ENCODE assay signal across 23 cellular contexts in the genomic region with DNA sequence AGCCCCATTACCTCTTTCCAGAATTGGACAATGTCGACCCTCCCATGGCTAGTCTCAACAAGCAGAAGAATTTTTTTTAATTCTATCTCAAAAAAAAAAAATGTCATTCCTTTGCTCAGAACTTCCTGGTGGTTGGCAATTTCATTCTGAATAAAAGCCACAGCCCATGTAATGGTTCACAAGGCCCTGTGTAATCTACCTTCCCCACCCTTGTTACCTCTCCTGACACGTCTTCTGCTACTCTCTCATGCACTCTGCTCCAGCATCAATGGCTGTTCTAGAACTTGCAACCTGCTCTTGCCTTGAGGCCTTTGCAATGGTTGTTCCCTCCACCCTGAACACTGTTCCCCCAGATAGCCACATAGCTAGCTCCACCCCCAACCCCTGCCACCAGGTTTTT. TPM values are rescaled to one million over a fixed set of nuclear protein-coding genes. Genes with fewer than 3 reads are reported as not detected.
DNase-seq lines count a peak whose midpoint lies in the region; ATAC-seq, FAIRE-seq and TF ChIP-seq lines count a peak whose summit lies in the region.
"Had no signal": no experiment of that assay in that cellular context is flagged by ENCODE, and none has a peak within 500 bp of the region (broad histone marks: within the 10 kb centered on the region; RNA-seq: fewer than 3 reads in every experiment).

No MANE protein-coding gene starts in this region.

- no peak overlapping the region for H2AFZ ChIP-seq in astrocyte (ENCODE audit: low read depth, low read length)
- H2AFZ ChIP-seq: GM23248, hepatocyte had no signal

- no peak overlapping the region for H3K4me2 ChIP-seq in astrocyte (ENCODE audit: low read length)
- H3K4me2 ChIP-seq: hepatocyte had no signal

- H3K4me3 ChIP-seq in cardiac muscle cell = no peak overlapping the region
- H3K4me3 ChIP-seq in astrocyte (ENCODE audit: insufficient read depth, low read depth, low read length) = no peak overlapping the region
- H3K4me3 ChIP-seq: GM23248, hepatocyte, K562, tibial artery had no signal

- H3K9me3 ChIP-seq in cardiac muscle cell (ENCODE audit: low read depth) (no peaks in the 10 kb centered on the region), astrocyte (ENCODE audit: insufficient read depth, low read depth, low read length) (no peaks in the 10 kb centered on the region)
- H3K9me3 ChIP-seq: tibial artery had no signal

- H3K4me1 ChIP-seq in cardiac muscle cell (ENCODE audit: low read depth) (peaks cover 29% of the 10 kb centered on the region), astrocyte (ENCODE audit: insufficient read depth, low read length) (peaks cover 48% of the 10 kb centered on the region)

- H3K9ac ChIP-seq in astrocyte (ENCODE audit: low read length) = no peak overlapping the region
- H3K9ac ChIP-seq: GM23248 had no signal

- peak overlapping the region; percentile 100 for H3K27ac Mint-ChIP-seq in astrocyte (ENCODE audit: unreplicated experiment)
- H3K27ac Mint-ChIP-seq in naive B cell = peak overlapping the region in 4 of 6 donors; percentile 75 to 96 (median 86)
- H3K27ac Mint-ChIP-seq: activated T-helper 2 cell treated with anti-CD3 and anti-CD28 coated beads, Interferon-gamma antibody, Interleukin-2, Interleukin-4, amounts not matched to agents 10 μg/mL and 5 μg/mL and 100 μg/mL, durations not matched to agents 14 hours and 24 hours and 36 hours had no signal

- H3K27ac ChIP-seq in cardiac muscle cell (peak overlapping the region; percentile 12), astrocyte (ENCODE audit: low read depth, low read length) (no peak overlapping the region)
- H3K27ac ChIP-seq: GM23248, tibial artery had no signal

- ATAC-seq in Right ventricle myocardium superior (ENCODE audit: poor library complexity) (no peak), naive B cell (ENCODE audit: low read depth in 2 of 2) (no peak), HG03280 (IDR thresholded peaks at IDR 0.05; ENCODE audit: unreplicated experiment) (no peak)
- ATAC-seq: effector memory CD8-positive, alpha-beta T cell; K562; right cardiac atrium had no signal

- intact Hi-C loops in Right ventricle myocardium superior (cut with DNase I) = no loop called here

- H3K9me3 Mint-ChIP-seq in astrocyte (ENCODE audit: unreplicated experiment) (no peaks in the 10 kb centered on the region), naive B cell (peaks cover 0 to 2% (median 0%) of the 10 kb centered on the region in 7 donors)
- H3K9me3 Mint-ChIP-seq: activated T-helper 2 cell treated with anti-CD3 and anti-CD28 coated beads, Interferon-gamma antibody, Interleukin-2, Interleukin-4, amounts not matched to agents 10 μg/mL and 5 μg/mL and 100 μg/mL, durations not matched to agents 14 hours and 24 hours and 36 hours; effector memory CD8-positive, alpha-beta T cell; memory B cell had no signal

- H3K36me3 Mint-ChIP-seq in astrocyte (ENCODE audit: low read depth, unreplicated experiment) = no peaks in the 10 kb centered on the region
- H3K36me3 Mint-ChIP-seq in naive B cell = peaks cover 0 to 2% of the 10 kb centered on the region in 2 donors
- H3K36me3 Mint-ChIP-seq: memory B cell had no signal

- FAIRE-seq in astrocyte (lab: Jason Lieb, UNC) = no peak
- FAIRE-seq: K562 had no signal

- H3K27me3 ChIP-seq in cardiac muscle cell (no peaks in the 10 kb centered on the region), astrocyte (ENCODE audit: insufficient read depth, low read length) (no peaks in the 10 kb centered on the region)
- H3K27me3 ChIP-seq: hepatocyte, tibial artery had no signal

- DNase-seq in cardiac muscle cell (ENCODE audit: low read depth in 1 of 2, low spot score in 1 of 2) (no peak), Right ventricle myocardium superior (no peak), astrocyte (ENCODE audit: low read depth) (no peak), naive B cell (no peak), inferior parietal cortex (ENCODE audit: extremely low spot score) (no peak)
- DNase-seq in stimulated activated CD4-positive, alpha-beta T cell treated with anti-CD3 and anti-CD28 coated beads, Interleukin-2, amount 100 ng/mL, for 24 hours = no peak
- no peak for DNase-seq in activated CD4-positive, alpha-beta T cell treated with anti-CD3 and anti-CD28 coated beads for 4 hours
- DNase-seq: activated CD4-positive, CD25-positive, alpha-beta regulatory T cell; effector memory CD8-positive, alpha-beta T cell; GM23248; kidney glomerular epithelial cell; NCI-H2029 treated with DMSO at 0.1 percent for 48 hours; NCI-H510A treated with DMSO at 0.1 percent for 48 hours; occipital lobe; right cardiac atrium; SIG-M5; stimulated activated CD4-positive, alpha-beta T cell treated with anti-CD3 and anti-CD28 coated beads, Interleukin-15, amount 100 ng/mL, for 24 hours; tibial artery had no signal

- H3K4me3 Mint-ChIP-seq in astrocyte (ENCODE audit: unreplicated experiment) = no peak overlapping the region
- peak overlapping the region in 5 of 8 donors; percentile 5 to 67 (median 35) for H3K4me3 Mint-ChIP-seq in naive B cell
- H3K4me3 Mint-ChIP-seq: memory B cell had no signal

- H3K36me3 ChIP-seq in cardiac muscle cell (no peaks in the 10 kb centered on the region), astrocyte (ENCODE audit: insufficient read depth, low read length) (no peaks in the 10 kb centered on the region)
- H3K36me3 ChIP-seq: tibial artery had no signal

- no peak for TF ChIP-seq CTCF in cardiac muscle cell (IDR thresholded peaks at IDR 0.05; ENCODE audit: low read depth, low read length)
- TF ChIP-seq CTCF in astrocyte (IDR thresholded peaks at IDR 0.05; ENCODE audit: insufficient read depth, low read depth, low read length) = no peak

- H3K79me2 ChIP-seq in astrocyte (ENCODE audit: insufficient read depth, low read length) = no peaks in the 10 kb centered on the region
- H3K79me2 ChIP-seq: hepatocyte had no signal

- H3K27me3 Mint-ChIP-seq in astrocyte (ENCODE audit: low read depth, unreplicated experiment) (no peaks in the 10 kb centered on the region), naive B cell (no peaks in the 10 kb centered on the region)
- H3K27me3 Mint-ChIP-seq: effector memory CD8-positive, alpha-beta T cell; memory B cell had no signal

- H4K20me1 ChIP-seq in astrocyte (ENCODE audit: insufficient read depth, low read length) = no peaks in the 10 kb centered on the region

- H3K4me1 Mint-ChIP-seq in astrocyte (ENCODE audit: low read depth, unreplicated experiment) = peaks cover 70% of the 10 kb centered on the region
- H3K4me1 Mint-ChIP-seq in naive B cell = peaks cover 62 to 99% (median 94%) of the 10 kb centered on the region in 3 donors

RNA-seq across cellular contexts. Expression of gene NUAK2, which starts 25.4 kb away (rescaled TPM):
- total RNA-seq in cardiac muscle cell = 3.4 and 4.3 TPM in 2 replicates
- 2.1 and 3.4 TPM in 2 replicates for polyA plus RNA-seq in cardiac muscle cell
- 1.2 TPM for total RNA-seq in Right ventricle myocardium superior
- total RNA-seq in astrocyte = 35.3 and 49.4 TPM in 2 replicates
- polyA plus RNA-seq in naive B cell (ENCODE audit: low read depth in 6 of 6) = 100 to 1,000 TPM; 103 to 166 (median 113) TPM
